In the genomic region with DNA sequence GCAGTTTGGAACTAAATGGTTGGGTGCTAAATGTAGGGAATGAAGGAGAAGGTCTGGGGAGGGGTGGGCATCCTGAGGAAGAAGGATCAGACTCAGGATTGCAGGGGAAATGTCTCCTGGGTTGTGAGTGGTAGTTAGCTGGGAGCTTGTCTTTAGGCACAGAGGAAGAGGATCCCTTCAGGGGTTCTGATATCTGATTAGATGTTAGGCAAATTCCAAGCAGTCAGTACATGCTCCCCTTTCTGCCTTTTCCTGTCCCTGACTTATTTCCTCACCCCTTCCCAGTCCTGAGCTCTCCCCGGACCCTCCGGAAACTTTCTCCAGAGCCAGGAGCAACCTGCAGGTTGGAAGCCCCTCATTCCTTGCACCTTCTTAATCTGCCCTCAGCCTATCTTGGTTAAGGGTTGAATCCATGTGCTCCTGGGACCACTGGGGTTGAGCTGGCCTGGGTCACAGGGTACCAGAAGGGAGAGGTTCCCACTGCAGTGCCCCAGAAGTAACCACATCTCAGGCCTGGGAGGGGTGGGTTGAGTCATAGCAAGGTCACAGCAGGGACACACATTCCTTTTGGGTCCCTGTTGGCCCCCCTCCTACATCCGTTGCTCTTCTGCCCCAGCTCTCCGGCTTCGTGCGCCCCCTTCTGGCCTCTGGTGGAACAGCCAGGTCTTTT, we compare ENCODE assay signal across 8 cellular contexts. TPM values are rescaled to one million over a fixed set of nuclear protein-coding genes. Genes with fewer than 3 reads are reported as not detected.
DNase-seq lines count a peak whose midpoint lies in the region; ATAC-seq lines count a peak whose summit lies in the region.

No MANE protein-coding gene starts in this region.

- H3K36me3 Mint-ChIP-seq in CD4-positive, CD25-positive, alpha-beta regulatory T cell, result no peaks in the 10 kb centered on the region
- H3K36me3 Mint-ChIP-seq in effector memory CD8-positive, alpha-beta T cell (ENCODE audit: insufficient read depth), result peaks cover 3% of the 10 kb centered on the region

- peaks cover 43% of the 10 kb centered on the region for H3K4me1 ChIP-seq in CD4-positive, CD25-positive, alpha-beta regulatory T cell (ENCODE audit: control insufficient read depth, insufficient read depth, low read length, poor library complexity, severe bottlenecking)
- peaks cover 10% of the 10 kb centered on the region for H3K4me1 ChIP-seq in mesendoderm (ENCODE audit: control insufficient read depth, low read depth, low read length)

- no peaks in the 10 kb centered on the region for H3K79me1 ChIP-seq in mesendoderm (ENCODE audit: low read length)

- peak overlapping the region; percentile 22 for H2BK5ac ChIP-seq in mesendoderm (ENCODE audit: low read length)

- peak overlapping the region in 1 of 3 donors; percentile 31 for H3K27ac Mint-ChIP-seq in CD4-positive, CD25-positive, alpha-beta regulatory T cell
- peak overlapping the region; percentile 72 to 88 for H3K27ac Mint-ChIP-seq in effector memory CD8-positive, alpha-beta T cell

- H3K4me3 ChIP-seq in CD4-positive, CD25-positive, alpha-beta regulatory T cell (ENCODE audit: low read depth, low read length), result no peak overlapping the region
- no peak overlapping the region for H3K4me3 ChIP-seq in mesendoderm (ENCODE audit: low read length)

- H3K27me3 Mint-ChIP-seq in CD4-positive, CD25-positive, alpha-beta regulatory T cell, result peaks cover 20% of the 10 kb centered on the region
- no peaks in the 10 kb centered on the region for H3K27me3 Mint-ChIP-seq in effector memory CD8-positive, alpha-beta T cell

- WGBS in mesendoderm (ENCODE audit: extremely low coverage, insufficient coverage, low lambda C conversion rate), result no CpG with 5 or more reads among the region's 6 CpGs

- H3K18ac ChIP-seq in mesendoderm (ENCODE audit: low read length), result peak overlapping the region; percentile 29

- H3K4me1 Mint-ChIP-seq in CD4-positive, CD25-positive, alpha-beta regulatory T cell, result peaks cover 0 to 39% (median 22%) of the 10 kb centered on the region in 4 donors
- H3K4me1 Mint-ChIP-seq in effector memory CD8-positive, alpha-beta T cell (ENCODE audit: low read depth in 2 of 2), result peaks cover 45% of the 10 kb centered on the region in 2 donors

- H3K9ac ChIP-seq in mesendoderm (ENCODE audit: low read length), result peak overlapping the region; percentile 58

- H2BK120ac ChIP-seq in mesendoderm (ENCODE audit: low read depth, low read length), result no peak overlapping the region

- H2AK5ac ChIP-seq in mesendoderm (ENCODE audit: low read length), result peak overlapping the region; percentile 83

- peak overlapping the region; percentile 77 for H3K4me2 ChIP-seq in mesendoderm (ENCODE audit: low read length)

- H3K4ac ChIP-seq in mesendoderm (ENCODE audit: low read depth, low read length), result no peak overlapping the region

- no peak overlapping the region for H4K5ac ChIP-seq in mesendoderm (ENCODE audit: low read length)

- no peaks in the 10 kb centered on the region for H3K9me3 ChIP-seq in CD4-positive, CD25-positive, alpha-beta regulatory T cell (ENCODE audit: control insufficient read depth in 2 of 2, low read length in 2 of 2)

- peaks cover 0 to 4% (median 0%) of the 10 kb centered on the region in 7 donors for H3K9me3 Mint-ChIP-seq in CD4-positive, CD25-positive, alpha-beta regulatory T cell
- H3K9me3 Mint-ChIP-seq in effector memory CD8-positive, alpha-beta T cell, result no peaks in the 10 kb centered on the region

- H4K8ac ChIP-seq in mesendoderm (ENCODE audit: low read depth, low read length), result no peak overlapping the region

- H3K79me2 ChIP-seq in mesendoderm (ENCODE audit: control insufficient read depth, insufficient read depth, low read length), result no peaks in the 10 kb centered on the region

- H3K36me3 ChIP-seq in CD4-positive, CD25-positive, alpha-beta regulatory T cell (ENCODE audit: control insufficient read depth, insufficient read depth, low read length), result no peaks in the 10 kb centered on the region
- no peaks in the 10 kb centered on the region for H3K36me3 ChIP-seq in mesendoderm (ENCODE audit: control insufficient read depth, insufficient read depth, low read length)

- H2BK15ac ChIP-seq in mesendoderm (replicated peaks; ENCODE audit: low read depth), result no peak overlapping the region

- H3K23ac ChIP-seq in mesendoderm (ENCODE audit: low read length), result no peak overlapping the region

- DNase-seq in CD4-positive, CD25-positive, alpha-beta regulatory T cell, result peak; percentile 74 to 86 (median 82)
- DNase-seq in HT1080 (ENCODE audit: low read depth) (peak; percentile 97), mesendoderm (peak; percentile 91)
- peak; percentile 60 for DNase-seq in NK-92 treated with Interleukin-12 subunit alpha and Interleukin-12 subunit beta, amount 100 ng/mL, for 24 hours (lab: John Stamatoyannopoulos, UW)
- peak; percentile 96 for DNase-seq in activated CD8-positive, alpha-beta memory T cell treated with anti-CD3 and anti-CD28 coated beads for 24 hours
- peak; percentile 89 to 90 (median 90) for DNase-seq in effector memory CD8-positive, alpha-beta T cell
- DNase-seq in stimulated activated CD8-positive, alpha-beta memory T cell treated with anti-CD3 and anti-CD28 coated beads, Interleukin-12 subunit alpha, Interleukin-12 subunit beta, amount 100 ng/mL, for 1 hour (ENCODE audit: low read depth), result peak; percentile 84

- H3K56ac ChIP-seq in mesendoderm (ENCODE audit: low read length), result peak overlapping the region; percentile 90

- H3K27me3 ChIP-seq in CD4-positive, CD25-positive, alpha-beta regulatory T cell (ENCODE audit: control insufficient read depth, insufficient read depth, low read length), result peaks cover 4% of the 10 kb centered on the region
- H3K27me3 ChIP-seq in mesendoderm (ENCODE audit: insufficient read depth, low read length, poor library complexity), result no peaks in the 10 kb centered on the region

- H3K27ac ChIP-seq in CD4-positive, CD25-positive, alpha-beta regulatory T cell (ENCODE audit: insufficient read depth, low read length, poor library complexity, severe bottlenecking), result no peak overlapping the region
- peak overlapping the region; percentile 35 for H3K27ac ChIP-seq in mesendoderm (ENCODE audit: low read depth, low read length)

- peak overlapping the region; percentile 47 to 71 (median 59) for H3K4me3 Mint-ChIP-seq in CD4-positive, CD25-positive, alpha-beta regulatory T cell
- peak overlapping the region; percentile 76 to 82 for H3K4me3 Mint-ChIP-seq in effector memory CD8-positive, alpha-beta T cell

- peak; percentile 68 to 77 for ATAC-seq in CD4-positive, CD25-positive, alpha-beta regulatory T cell (ENCODE audit: low read depth in 2 of 2)
- peak; percentile 58 for ATAC-seq in effector memory CD8-positive, alpha-beta T cell (replicated peaks)
- ATAC-seq in HG02973 (IDR thresholded peaks at IDR 0.05; ENCODE audit: unreplicated experiment), result no peak

RNA-seq across cellular contexts. Expression of gene IGFBP6, which starts 1.6 kb away (rescaled TPM):
- not detected for total RNA-seq in CD4-positive, CD25-positive, alpha-beta regulatory T cell
- polyA plus RNA-seq in CD4-positive, CD25-positive, alpha-beta regulatory T cell, result under 1 TPM in 1 of 4 donors, not detected in 3; 0.84 TPM
- 58.5 and 72.9 TPM in 2 replicates for total RNA-seq in HT1080 (2014; rRNA removed; shearing (Covaris generic))
- 107 and 132 TPM in 2 replicates for polyA plus RNA-seq in HT1080 (2015; cell fraction: cytosol; rRNA removed)
- polyA plus RNA-seq in HT1080 (2015; cell fraction: nucleus; rRNA removed), result 65.6 and 75.6 TPM in 2 replicates
- polyA plus RNA-seq in mesendoderm (2013, experiment 1 of 2), result 4.1 TPM
- 4.5 TPM for polyA plus RNA-seq in mesendoderm (2013, experiment 2 of 2)

RNA-seq across cellular contexts. Expression of gene SOAT2, which starts 4.2 kb away (rescaled TPM):
- total RNA-seq in CD4-positive, CD25-positive, alpha-beta regulatory T cell, result 0.37 TPM
- not detected for polyA plus RNA-seq in CD4-positive, CD25-positive, alpha-beta regulatory T cell
- not detected in 2 replicates for total RNA-seq in HT1080 (2014; rRNA removed; shearing (Covaris generic))
- polyA plus RNA-seq in HT1080 (2015; cell fraction: cytosol; rRNA removed), result 0.12 TPM in 1 of 2 replicates, not detected in the other
- 0.07 TPM in 1 of 2 replicates, not detected in the other for polyA plus RNA-seq in HT1080 (2015; cell fraction: nucleus; rRNA removed)
- not detected for polyA plus RNA-seq in mesendoderm (2013, experiment 1 of 2)
- 0.01 TPM for polyA plus RNA-seq in mesendoderm (2013, experiment 2 of 2)

RNA-seq across cellular contexts. Expression of gene SPRYD3, which starts 19.9 kb away (rescaled TPM):
- total RNA-seq in CD4-positive, CD25-positive, alpha-beta regulatory T cell, result 25.9 TPM
- polyA plus RNA-seq in CD4-positive, CD25-positive, alpha-beta regulatory T cell, result 10 to 100 TPM; 34.1 to 59.2 (median 45.9) TPM
- 11.4 and 12.7 TPM in 2 replicates for total RNA-seq in HT1080 (2014; rRNA removed; shearing (Covaris generic))
- polyA plus RNA-seq in HT1080 (2015; cell fraction: cytosol; rRNA removed), result 9.2 and 11.7 TPM in 2 replicates
- polyA plus RNA-seq in HT1080 (2015; cell fraction: nucleus; rRNA removed), result 11.1 and 12.1 TPM in 2 replicates
- polyA plus RNA-seq in mesendoderm (2013, experiment 1 of 2), result 4.4 TPM
- 4.3 TPM for polyA plus RNA-seq in mesendoderm (2013, experiment 2 of 2)

RNA-seq across cellular contexts. Expression of gene TNS2, which starts 49.3 kb away (rescaled TPM):
- 1.4 TPM for total RNA-seq in CD4-positive, CD25-positive, alpha-beta regulatory T cell
- under 1 TPM in 1 of 4 donors, not detected in 3; 0.09 TPM for polyA plus RNA-seq in CD4-positive, CD25-positive, alpha-beta regulatory T cell
- total RNA-seq in HT1080 (2014; rRNA removed; shearing (Covaris generic)), result 29.1 and 32.5 TPM in 2 replicates
- polyA plus RNA-seq in HT1080 (2015; cell fraction: cytosol; rRNA removed), result 17.7 and 22.9 TPM in 2 replicates
- polyA plus RNA-seq in HT1080 (2015; cell fraction: nucleus; rRNA removed), result 104 and 109 TPM in 2 replicates
- polyA plus RNA-seq in mesendoderm (2013, experiment 1 of 2), result 15.4 TPM
- polyA plus RNA-seq in mesendoderm (2013, experiment 2 of 2), result 22.5 TPM

Comparison
In these comparisons a context has a peak if more than half of its experiments do, and no peak if none do; other contexts are left out.
1. RNA of gene IGFBP6, which starts 1.6 kb away (total RNA-seq): 58.5 to 72.9 TPM in HT1080; not detected in CD4-positive, CD25-positive, alpha-beta regulatory T cell (single experiment); every median in the first group is over 10 times any median in the second.
2. Peak in every context shown above with its lines, with median percentiles within 50 percentile points of each other: DNase-seq.